Comparison of ENCODE assay signal across 8 cellular contexts in genomic region chr7:100612730-100613446, GRCh38. TPM values are rescaled to one million over a fixed set of nuclear protein-coding genes. Genes with fewer than 3 reads are reported as not detected.
A peak's percentile ranks its signal among the peaks of the same experiment; 100 is the strongest.
DNase-seq lines count a peak whose midpoint lies in the region; ATAC-seq, FAIRE-seq and TF ChIP-seq lines count a peak whose summit lies in the region.

No MANE protein-coding gene starts in this region.

- no peaks in the 10 kb centered on the region for H3K27me3 ChIP-seq in pancreas

- no peak for FAIRE-seq in pancreas (lab: Jason Lieb, UNC)

- DNase-seq in AG10803 (ENCODE audit: low read depth), result no peak
- no peak for DNase-seq in T-helper 17 cell
- no peak for DNase-seq in fibroblast of mammary gland (ENCODE audit: low read depth)
- peak in 3 of 6 donors; percentile 46 to 82 (median 47) for DNase-seq in pancreas
- DNase-seq in G401 (ENCODE audit: low spot score), result no peak
- no peak for DNase-seq in KG1 (lab: John Stamatoyannopoulos, UW)
- no peak for DNase-seq in activated CD4-positive, CD25-positive, alpha-beta regulatory T cell treated with anti-CD3 and anti-CD28 coated beads, Interleukin-2, amount 50 U/mL, for 72 hours

- peaks cover 3% of the 10 kb centered on the region for H3K36me3 Mint-ChIP-seq in T-helper 17 cell (ENCODE audit: low read depth)

- in situ Hi-C loops in G401 (cut with HindIII; ENCODE audit: low sequenced_read_pairs), result no loop called here

- peak overlapping the region; percentile 97 for H3K27ac Mint-ChIP-seq in T-helper 17 cell

- H3K4me3 ChIP-seq in AG10803 (ENCODE audit: low read length), result peak overlapping the region; percentile 69
- H3K4me3 ChIP-seq in fibroblast of mammary gland (ENCODE audit: control insufficient read depth, low read depth, low read length), result peak overlapping the region; percentile 77
- H3K4me3 ChIP-seq in pancreas, result peak overlapping the region; percentile 70 to 80 (median 74)

- ATAC-seq in GM21423 (IDR thresholded peaks at IDR 0.05; ENCODE audit: unreplicated experiment) (peak; percentile 0), T-helper 17 cell (no peak), pancreas (peak in 3 of 4 donors; percentile 2 to 4 (median 2))

- no peaks in the 10 kb centered on the region for H3K9me3 ChIP-seq in T-helper 17 cell (ENCODE audit: control insufficient read depth, low read length, poor library complexity, severe bottlenecking)
- H3K9me3 ChIP-seq in pancreas, result no peaks in the 10 kb centered on the region

- no peaks in the 10 kb centered on the region for H3K36me3 ChIP-seq in pancreas

- H3K4me3 Mint-ChIP-seq in T-helper 17 cell, result peak overlapping the region; percentile 97

- H3K4me1 Mint-ChIP-seq in T-helper 17 cell, result peaks cover 20% of the 10 kb centered on the region

- peak overlapping the region in 3 of 4 donors; percentile 91 to 97 (median 94) for H3K27ac ChIP-seq in pancreas

- intact Hi-C loops in pancreas (cut with DNase I), result no loop called here

- WGBS in pancreas, 2 donors, result 2 to 3% methylated on average over 29 of the region's 29 CpGs

- peaks cover 0 to 5% (median 0%) of the 10 kb centered on the region in 3 donors for H3K4me1 ChIP-seq in pancreas

- no peaks in the 10 kb centered on the region for H3K27me3 Mint-ChIP-seq in T-helper 17 cell

- TF ChIP-seq CTCF in AG10803 (conservative IDR thresholded peaks at IDR 0.05; ENCODE audit: low read length) (no peak), fibroblast of mammary gland (conservative IDR thresholded peaks at IDR 0.05; ENCODE audit: control insufficient read depth, insufficient read depth, low read depth, low read length) (peak; percentile 4), pancreas (IDR thresholded peaks at IDR 0.05) (no peak)

RNA-seq across cellular contexts. Expression of gene MOSPD3, which starts 0.5 kb away (rescaled TPM):
- total RNA-seq in T-helper 17 cell, result 10 to 100 TPM; 16.4 to 16.5 TPM
- total RNA-seq in pancreas, result 10 to 100 TPM in 3 of 6 donors, 1 to 10 TPM in 3; 6.8 to 10.7 (median 9.0) TPM
- polyA plus RNA-seq in pancreas, result 10 to 100 TPM; 14.8 to 19.7 TPM
- 12.9 and 52.9 TPM in 2 replicates for total RNA-seq in G401 (2014; rRNA removed; shearing (Covaris generic))

RNA-seq across cellular contexts. Expression of gene PCOLCE, which starts 10.7 kb away (rescaled TPM):
- total RNA-seq in T-helper 17 cell (10 to 100 TPM; 12.6 to 14.7 TPM), pancreas (10 to 100 TPM in 3 of 6 donors, 1 to 10 TPM in 3; 5.7 to 49.7 (median 15.6) TPM)
- polyA plus RNA-seq in pancreas, result 10 to 100 TPM; 31.7 to 39.0 TPM
- 72.9 and 82.8 TPM in 2 replicates for total RNA-seq in G401 (2014; rRNA removed; shearing (Covaris generic))

RNA-seq across cellular contexts. Expression of gene FBXO24, which starts 26.8 kb away (rescaled TPM):
- total RNA-seq in T-helper 17 cell (under 1 TPM; 0.31 to 0.70 TPM), pancreas (under 1 TPM; 0.31 to 0.88 (median 0.63) TPM)
- polyA plus RNA-seq in pancreas, result 1 to 10 TPM; 1.9 to 2.0 TPM
- total RNA-seq in G401 (2014; rRNA removed; shearing (Covaris generic)), result 0.78 TPM in 1 of 2 replicates, not detected in the other

RNA-seq across cellular contexts. Expression of gene LRCH4, which starts 27.0 kb away (rescaled TPM):
- 100 to 1,000 TPM; 284 to 305 TPM for total RNA-seq in T-helper 17 cell
- total RNA-seq in pancreas, result 10 to 100 TPM; 16.4 to 40.7 (median 23.3) TPM
- polyA plus RNA-seq in pancreas, result 100 to 1,000 TPM in 1 of 2 donors, 10 to 100 TPM in 1; 78.5 to 106 TPM
- 6.5 and 12.1 TPM in 2 replicates for total RNA-seq in G401 (2014; rRNA removed; shearing (Covaris generic))

RNA-seq across cellular contexts. Expression of gene TFR2, which starts 28.5 kb away (rescaled TPM):
- total RNA-seq in T-helper 17 cell (1 to 10 TPM; 4.5 to 6.1 TPM), pancreas (1 to 10 TPM in 3 of 6 donors, under 1 TPM in 3; 0.28 to 1.2 (median 0.76) TPM)
- polyA plus RNA-seq in pancreas, result 1 to 10 TPM; 1.1 to 1.2 TPM
- 1.1 and 1.7 TPM in 2 replicates for total RNA-seq in G401 (2014; rRNA removed; shearing (Covaris generic))
